ENCODE assay signal across 11 cellular contexts in the genomic region with DNA sequence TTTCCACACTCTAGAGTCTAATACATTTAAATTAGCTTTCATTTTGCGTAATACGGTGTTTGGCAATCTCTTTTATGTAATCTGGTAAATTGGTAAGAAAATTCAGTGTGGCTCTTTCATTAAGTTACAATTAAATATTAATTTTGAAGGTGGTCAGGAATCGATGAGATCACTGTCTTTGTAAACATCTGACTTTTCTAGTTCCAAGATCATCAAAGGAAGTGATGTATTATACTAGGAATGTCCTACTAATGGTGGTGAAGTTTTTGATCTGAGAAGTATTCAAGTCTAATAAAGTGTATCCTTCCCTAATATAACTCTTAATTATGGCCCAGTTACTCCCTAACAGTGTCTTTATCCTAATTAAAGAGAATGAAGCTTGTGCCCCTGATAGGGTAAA.
DNase-seq lines count a peak whose midpoint lies in the region; TF ChIP-seq lines count a peak whose summit lies in the region.
"Had no signal": no experiment of that assay in that cellular context is flagged by ENCODE, and none has a peak within 500 bp of the region (broad histone marks: within the 10 kb centered on the region; RNA-seq: fewer than 3 reads in every experiment).

No MANE protein-coding gene starts in this region.

- H3K27me3 ChIP-seq in muscle layer of duodenum (ENCODE audit: low read depth, low read length): no peaks in the 10 kb centered on the region

- H3K27ac Mint-ChIP-seq in activated naive CD4-positive, alpha-beta T cell treated with anti-CD3 and anti-CD28 coated beads, Interleukin-2, amount 10 ng/mL, durations not matched to agents 7 days and 5 days: no peak overlapping the region

- POLR2A ChIA-PET in AG04449 (lab: Yijun Ruan, JAX): interaction anchor here (0.5 kb wide), 1 partner anchor 10 kb away, joined by 3 read pairs; no protein-coding TSS in a partner anchor

- peaks cover 11% of the 10 kb centered on the region for H3K4me1 Mint-ChIP-seq in activated naive CD4-positive, alpha-beta T cell treated with anti-CD3 and anti-CD28 coated beads, Interleukin-2, amount 10 ng/mL, durations not matched to agents 7 days and 5 days

- H3K4me3 ChIP-seq in AG04449 (ENCODE audit: low read depth, low read length) (peak overlapping the region; percentile 76), cardiac fibroblast (replicated peaks in 1 of 2; ENCODE audit: low read depth in 2 of 2, low read length in 2 of 2) (peak overlapping the region; percentile 78 to 83), muscle layer of duodenum (ENCODE audit: low read depth in 1 of 2, low read length in 2 of 2) (peak overlapping the region; percentile 90 to 95)

- CTCF ChIA-PET in AG04449 (lab: Yijun Ruan, JAX): no interaction called here
- CTCF ChIA-PET in activated naive CD4-positive, alpha-beta T cell treated with anti-CD3 and anti-CD28 coated beads, Interleukin-2, amount 10 ng/mL, durations not matched to agents 7 days and 5 days (lab: Charles Lee): no interaction called here

- no peak for DNase-seq in AG04449 (ENCODE audit: low read depth, low spot score)
- DNase-seq in HS-5 (ENCODE audit: low read depth): peak; percentile 29
- peak; percentile 27 to 75 for DNase-seq in cardiac fibroblast (ENCODE audit: low read depth in 2 of 2)
- DNase-seq in substantia nigra (lab: John Stamatoyannopoulos, UW): no peak
- DNase-seq in DMS53 treated with DMSO at 0.1 percent for 48 hours (lab: John Stamatoyannopoulos, UW; ENCODE audit: unreplicated experiment): no peak
- DNase-seq in KG1 (lab: John Stamatoyannopoulos, UW): no peak
- no peak for DNase-seq in activated naive CD4-positive, alpha-beta T cell treated with anti-CD3 and anti-CD28 coated beads, Interleukin-2, amount 10 ng/mL, durations not matched to agents 7 days and 5 days
- DNase-seq: DND-41, islet precursor cell, NCI-H446 treated with DMSO at 0.1 percent for 48 hours had no signal

- H3K4me3 Mint-ChIP-seq in activated naive CD4-positive, alpha-beta T cell treated with anti-CD3 and anti-CD28 coated beads, Interleukin-2, amount 10 ng/mL, durations not matched to agents 7 days and 5 days: no peak overlapping the region

- no peaks in the 10 kb centered on the region for H3K9me3 Mint-ChIP-seq in activated naive CD4-positive, alpha-beta T cell treated with anti-CD3 and anti-CD28 coated beads, Interleukin-2, amount 10 ng/mL, durations not matched to agents 7 days and 5 days

- H3K4me1 ChIP-seq in muscle layer of duodenum (ENCODE audit: control insufficient read depth in 1 of 2, insufficient read depth in 2 of 2, low read length in 2 of 2): peaks cover 16 to 20% of the 10 kb centered on the region in 2 donors

- no peaks in the 10 kb centered on the region for H3K36me3 Mint-ChIP-seq in activated naive CD4-positive, alpha-beta T cell treated with anti-CD3 and anti-CD28 coated beads, Interleukin-2, amount 10 ng/mL, durations not matched to agents 7 days and 5 days

- H3K9me3 ChIP-seq in muscle layer of duodenum (ENCODE audit: control insufficient read depth in 1 of 2, low read length in 2 of 2): no peaks in the 10 kb centered on the region

- TF ChIP-seq CTCF in AG04449 (IDR thresholded peaks at IDR 0.05; ENCODE audit: insufficient read depth, low read length, missing control alignments) (no peak), cardiac fibroblast (IDR thresholded peaks at IDR 0.05; ENCODE audit: low read depth, low read length) (no peak)

- H3K27ac ChIP-seq in muscle layer of duodenum (ENCODE audit: low read length) (peak overlapping the region; percentile 94), substantia nigra (ENCODE audit: low read depth, low read length, poor library complexity, severe bottlenecking) (no peak overlapping the region)

- peaks cover 28% of the 10 kb centered on the region for H3K27me3 Mint-ChIP-seq in activated naive CD4-positive, alpha-beta T cell treated with anti-CD3 and anti-CD28 coated beads, Interleukin-2, amount 10 ng/mL, durations not matched to agents 7 days and 5 days

- H3K36me3 ChIP-seq in muscle layer of duodenum (ENCODE audit: control insufficient read depth in 1 of 2, insufficient read depth in 2 of 2, low read length in 2 of 2): peaks cover 0 to 9% of the 10 kb centered on the region in 2 donors

Comparison
In these comparisons a context has a peak if more than half of its experiments do, and no peak if none do; other contexts are left out.
1. DNase-seq: peak in HS-5 (single experiment) and cardiac fibroblast (2 of 2); none in AG04449 (single experiment), substantia nigra (0 of 49), DMS53 treated with DMSO at 0.1 percent for 48 hours (single experiment), KG1 (single experiment) and activated naive CD4-positive, alpha-beta T cell treated with anti-CD3 and anti-CD28 coated beads, Interleukin-2, amount 10 ng/mL, durations not matched to agents 7 days and 5 days (single experiment).
2. Peak in every context shown above with its lines, with median percentiles within 50 percentile points of each other: H3K4me3 ChIP-seq.